2 cellular contexts compared by ENCODE assay signal in genomic region chr15:75422554-75422953, GRCh38.
TF ChIP-seq lines count a peak whose summit lies in the region.

No MANE protein-coding gene starts in this region.

TF ChIP-seq in WTC11, 78 proteins besides CTCF, POLR2A, EP300 and RAD21 (continued from another document):
- TF ChIP-seq ZNF512 (CRISPR knock-in tag; IDR thresholded peaks at IDR 0.05; ENCODE audit: borderline replicate concordance) (no peak), CDX4 (CRISPR knock-in tag; IDR thresholded peaks at IDR 0.05; ENCODE audit: borderline replicate concordance) (no peak), ZNF138 (CRISPR knock-in tag; conservative IDR thresholded peaks at IDR 0.05) (no peak), IRF2 (CRISPR knock-in tag; IDR thresholded peaks at IDR 0.05; ENCODE audit: borderline replicate concordance, low read depth) (no peak), ZNF263 (CRISPR knock-in tag; IDR thresholded peaks at IDR 0.05; ENCODE audit: low read depth) (no peak), E2F4 (CRISPR knock-in tag; IDR thresholded peaks at IDR 0.05; ENCODE audit: borderline replicate concordance, low read depth) (no peak), CREM (CRISPR knock-in tag; IDR thresholded peaks at IDR 0.05) (no peak), MAX (CRISPR knock-in tag; IDR thresholded peaks at IDR 0.05) (no peak), USF1 (CRISPR knock-in tag; IDR thresholded peaks at IDR 0.05) (no peak), TP53 (CRISPR knock-in tag; IDR thresholded peaks at IDR 0.05) (no peak), RORB (CRISPR knock-in tag; IDR thresholded peaks at IDR 0.05) (no peak), ZNF416 (CRISPR knock-in tag; IDR thresholded peaks at IDR 0.05) (no peak), ATF2 (CRISPR knock-in tag; IDR thresholded peaks at IDR 0.05; ENCODE audit: borderline replicate concordance, low read depth) (no peak), FOXP1 (CRISPR knock-in tag; IDR thresholded peaks at IDR 0.05; ENCODE audit: borderline replicate concordance) (no peak), E2F1 (CRISPR knock-in tag; IDR thresholded peaks at IDR 0.05) (no peak), NFYB (CRISPR knock-in tag; conservative IDR thresholded peaks at IDR 0.05; ENCODE audit: low read depth) (no peak), KAT7 (CRISPR knock-in tag; IDR thresholded peaks at IDR 0.05; ENCODE audit: borderline replicate concordance) (no peak)

TF ChIP-seq in GM12891, 5 proteins besides CTCF, POLR2A, EP300 and RAD21 (continued from another document):
- TF ChIP-seq TAF1 (IDR thresholded peaks at IDR 0.05; ENCODE audit: low read depth, low read length): no peak
- TF ChIP-seq POLR2AphosphoS5 (IDR thresholded peaks at IDR 0.05; ENCODE audit: low read depth, low read length): no peak
- TF ChIP-seq POU2F2 (IDR thresholded peaks at IDR 0.05; ENCODE audit: low read depth, low read length): no peak
